ENCODE assay signal across 1 cellular context in genomic region chr1:147612366-147612765, GRCh38.
TF ChIP-seq lines count a peak whose summit lies in the region.

No MANE protein-coding gene starts in this region.

TF ChIP-seq in HepG2, 621 proteins besides CTCF, POLR2A, EP300 and RAD21 (continued from another document and continues in another):
- TF ChIP-seq USF2 (IDR thresholded peaks at IDR 0.05; ENCODE audit: low read depth, low read length) (peak; percentile 67), USF2 (CRISPR knock-in tag; IDR thresholded peaks at IDR 0.05; ENCODE audit: borderline replicate concordance) (peak; percentile 50; the same call in 1 of the 2 replicates), RARA (CRISPR knock-in tag; IDR thresholded peaks at IDR 0.05) (peak; percentile 77), NR2F6 (IDR thresholded peaks at IDR 0.05) (no peak), NR2F6 (CRISPR knock-in tag; IDR thresholded peaks at IDR 0.05) (peak; percentile 46; the same call in 1 of the 2 replicates), SIX4 (CRISPR knock-in tag; IDR thresholded peaks at IDR 0.05) (0 out of 2 replicates have a peak, but pooled peaks have one; percentile 19), ISL2 (CRISPR knock-in tag; IDR thresholded peaks at IDR 0.05) (peak; percentile 67; the same call in 1 of the 2 replicates), KDM4B (CRISPR knock-in tag; IDR thresholded peaks at IDR 0.05) (0 out of 2 replicates have a peak, but pooled peaks have one; percentile 43), BCL6 (CRISPR knock-in tag; IDR thresholded peaks at IDR 0.05) (peak; percentile 62), ZNF335 (CRISPR knock-in tag; IDR thresholded peaks at IDR 0.05) (no peak), ZNF883 (CRISPR knock-in tag; IDR thresholded peaks at IDR 0.05; ENCODE audit: not compliant biosample characterization) (no peak), ZBTB7B (CRISPR knock-in tag; IDR thresholded peaks at IDR 0.05) (peak; percentile 58; the same call in 1 of the 2 replicates), CREB1 (IDR thresholded peaks at IDR 0.05) (0 out of 2 replicates have a peak, but pooled peaks have one; percentile 15), CREB1 (CRISPR knock-in tag; IDR thresholded peaks at IDR 0.05) (peak; percentile 57; the same call in 1 of the 2 replicates), SMC3 (IDR thresholded peaks at IDR 0.05; ENCODE audit: low read length) (peak; percentile 32; the same call in 1 of the 2 replicates), PATZ1 (CRISPR knock-in tag; IDR thresholded peaks at IDR 0.05) (peak; percentile 73), KLF16 (CRISPR knock-in tag; IDR thresholded peaks at IDR 0.05) (peak in 1 of 2 experiments; percentile 46; a peak in 1 of 4 replicates), SYNCRIP (IDR thresholded peaks at IDR 0.05; ENCODE audit: insufficient read depth, low read depth, low read length) (no peak), TEAD3 (CRISPR knock-in tag; optimal IDR thresholded peaks at IDR 0.05; ENCODE audit: borderline replicate concordance) (peak; percentile 29), ZMYM4 (CRISPR knock-in tag; IDR thresholded peaks at IDR 0.05) (peak; percentile 61; the same call in 1 of the 2 replicates), ZNF75D (CRISPR knock-in tag; IDR thresholded peaks at IDR 0.05; ENCODE audit: borderline replicate concordance) (no peak), NFIC (IDR thresholded peaks at IDR 0.05; ENCODE audit: low read length) (peak; percentile 47; the same call in 1 of the 2 replicates), RCOR2 (CRISPR knock-in tag; IDR thresholded peaks at IDR 0.05) (peak; percentile 84), FOXA1 (IDR thresholded peaks at IDR 0.05) (peak; percentile 96), FOXA1 (CRISPR knock-in tag; IDR thresholded peaks at IDR 0.05) (peak; percentile 96), ZFP36L1 (CRISPR knock-in tag; IDR thresholded peaks at IDR 0.05) (peak; percentile 54; the same call in 1 of the 2 replicates), ZNF12 (CRISPR knock-in tag; IDR thresholded peaks at IDR 0.05) (0 out of 2 replicates have a peak, but pooled peaks have one; percentile 33), RFX3 (CRISPR knock-in tag; IDR thresholded peaks at IDR 0.05) (peak; percentile 80), ZNF124 (CRISPR knock-in tag; IDR thresholded peaks at IDR 0.05) (0 out of 2 replicates have a peak, but pooled peaks have one; percentile 42), FOXJ3 (CRISPR knock-in tag; IDR thresholded peaks at IDR 0.05; ENCODE audit: borderline replicate concordance) (peak; percentile 75; the same call in 1 of the 2 replicates), MNT (IDR thresholded peaks at IDR 0.05) (peak; percentile 26; the same call in 1 of the 2 replicates), ZNF513 (CRISPR knock-in tag; conservative IDR thresholded peaks at IDR 0.05) (no peak), HOXD1 (CRISPR knock-in tag; IDR thresholded peaks at IDR 0.05) (no peak), SKI (IDR thresholded peaks at IDR 0.05; ENCODE audit: partially characterized antibody) (no peak), THRA (CRISPR knock-in tag; IDR thresholded peaks at IDR 0.05; ENCODE audit: borderline replicate concordance) (peak; percentile 24; the same call in 1 of the 2 replicates), EED (CRISPR knock-in tag; IDR thresholded peaks at IDR 0.05) (no peak), GATAD1 (CRISPR knock-in tag; IDR thresholded peaks at IDR 0.05) (peak; percentile 39; the same call in 1 of the 2 replicates), JUN (CRISPR knock-in tag; IDR thresholded peaks at IDR 0.05) (0 out of 2 replicates have a peak, but pooled peaks have one; percentile 39), RFX1 (IDR thresholded peaks at IDR 0.05) (peak; percentile 47; the same call in 1 of the 2 replicates), TFE3 (CRISPR knock-in tag; IDR thresholded peaks at IDR 0.05) (peak; percentile 95), ZNF281 (CRISPR knock-in tag; IDR thresholded peaks at IDR 0.05; ENCODE audit: borderline replicate concordance) (peak; percentile 73; the same call in 1 of the 2 replicates), NCOA2 (CRISPR knock-in tag; IDR thresholded peaks at IDR 0.05) (peak; percentile 65), MIER3 (CRISPR knock-in tag; IDR thresholded peaks at IDR 0.05; ENCODE audit: borderline replicate concordance) (peak; percentile 19; the same call in 1 of the 2 replicates), PHF21A (CRISPR knock-in tag; IDR thresholded peaks at IDR 0.05) (peak; percentile 58; the same call in 1 of the 2 replicates), MATR3 (CRISPR knock-in tag; IDR thresholded peaks at IDR 0.05) (no peak), KMT2B (CRISPR knock-in tag; IDR thresholded peaks at IDR 0.05) (0 out of 2 replicates have a peak, but pooled peaks have one; percentile 21), ZNF142 (CRISPR knock-in tag; IDR thresholded peaks at IDR 0.05) (no peak)
